In genomic region chr3:14847613-14848541, GRCh38 we compare ENCODE assay signal across 9 cellular contexts. TPM values are rescaled to one million over a fixed set of nuclear protein-coding genes. Genes with fewer than 3 reads are reported as not detected.
A peak's percentile ranks its signal among the peaks of the same experiment; 100 is the strongest.
DNase-seq lines count a peak whose midpoint lies in the region; ATAC-seq and TF ChIP-seq lines count a peak whose summit lies in the region.
"Had no signal": no experiment of that assay in that cellular context is flagged by ENCODE, and none has a peak within 500 bp of the region (broad histone marks: within the 10 kb centered on the region; RNA-seq: fewer than 3 reads in every experiment).

No MANE protein-coding gene starts in this region.

- intact Hi-C loops in tibial artery (cut with DNase I; ENCODE audit: low total_unique reads), result no loop called here

- H3K36me3 ChIP-seq in iPS-18a (ENCODE audit: control insufficient read depth, low read depth, low read length) (no peaks in the 10 kb centered on the region), tibial artery (no peaks in the 10 kb centered on the region)

- no peaks in the 10 kb centered on the region for H3K27me3 Mint-ChIP-seq in WTC11 (ENCODE audit: low read depth)

- TF ChIP-seq CTCF in WTC11 (IDR thresholded peaks at IDR 0.05), result no peak
- no peak for TF ChIP-seq CTCF in tibial artery (IDR thresholded peaks at IDR 0.05)

- no peak overlapping the region for H3K9ac ChIP-seq in iPS-18a (ENCODE audit: low read length)

- peak overlapping the region; percentile 85 for H3K27ac Mint-ChIP-seq in WTC11

- peak overlapping the region; percentile 28 for H3K4me3 Mint-ChIP-seq in WTC11

- peak; percentile 12 for DNase-seq in activated CD4-positive, alpha-beta T cell treated with anti-CD3 and anti-CD28 coated beads for 48 hours
- DNase-seq in activated CD4-positive, alpha-beta T cell treated with anti-CD3 and anti-CD28 coated beads for 4 hours, result no peak
- peak; percentile 71 for DNase-seq in WTC11 (ENCODE audit: low spot score)
- peak; percentile 60 to 76 for DNase-seq in tibial artery
- DNase-seq in DMS79 (lab: John Stamatoyannopoulos, UW), result no peak

- H3K9me3 Mint-ChIP-seq in WTC11, result peaks cover 4% of the 10 kb centered on the region

- H3K4me1 Mint-ChIP-seq in WTC11, result peaks cover 62% of the 10 kb centered on the region

- peak overlapping the region; percentile 5 for H3K27ac ChIP-seq in iPS-18a (ENCODE audit: low read length)
- no peak overlapping the region for H3K27ac ChIP-seq in tibial artery

- POLR2A ChIA-PET in WTC11 (lab: Charles Lee), result interaction anchor here (0.9 kb wide), 1 partner anchor 52 kb away, joined by 3 read pairs; no protein-coding TSS in a partner anchor

- H3K4me3 ChIP-seq in iPS-18a (ENCODE audit: low read length) (peak overlapping the region; percentile 14), tibial artery (no peak overlapping the region)

- ATAC-seq in WTC11 (peak; percentile 92), GM21528 (IDR thresholded peaks at IDR 0.05; ENCODE audit: low FRiP score, unreplicated experiment) (no peak), GM18519 (IDR thresholded peaks at IDR 0.05; ENCODE audit: low FRiP score, unreplicated experiment) (no peak)
- ATAC-seq: Panc1 had no signal

- no peaks in the 10 kb centered on the region for H3K36me3 Mint-ChIP-seq in WTC11

- H3K27me3 ChIP-seq in iPS-18a (ENCODE audit: control insufficient read depth, insufficient read depth, low read length) (no peaks in the 10 kb centered on the region), tibial artery (peaks cover 0 to 3% of the 10 kb centered on the region in 2 donors)

- H3K9me3 ChIP-seq in iPS-18a (ENCODE audit: control insufficient read depth, low read depth, low read length) (no peaks in the 10 kb centered on the region), tibial artery (no peaks in the 10 kb centered on the region)

- peaks cover 41% of the 10 kb centered on the region for H3K4me1 ChIP-seq in iPS-18a (ENCODE audit: control insufficient read depth, low read depth, low read length)
- H3K4me1 ChIP-seq in tibial artery, result peaks cover 0 to 7% (median 0%) of the 10 kb centered on the region in 4 donors

- CTCF ChIA-PET in WTC11 (lab: Charles Lee), result interaction anchor here (0.6 to 2.2 kb wide), 10 partner anchors 10 to 80 kb away, joined by 3 to 13 read pairs (median 4); no protein-coding TSS in a partner anchor

TF ChIP-seq in WTC11, 78 proteins besides CTCF, POLR2A, EP300 and RAD21 (continues in another document):
- TF ChIP-seq RELA (CRISPR knock-in tag; IDR thresholded peaks at IDR 0.05; ENCODE audit: borderline replicate concordance) (0 out of 2 replicates have a peak, but pooled peaks have one; percentile 13), SMAD4 (CRISPR knock-in tag; IDR thresholded peaks at IDR 0.05) (no peak), MXD4 (CRISPR knock-in tag; IDR thresholded peaks at IDR 0.05; ENCODE audit: borderline replicate concordance) (no peak), FOXP4 (CRISPR knock-in tag; IDR thresholded peaks at IDR 0.05) (peak; percentile 100), E2F1 (CRISPR knock-in tag; IDR thresholded peaks at IDR 0.05) (no peak), FOXP1 (CRISPR knock-in tag; IDR thresholded peaks at IDR 0.05; ENCODE audit: borderline replicate concordance) (peak; percentile 99), FOXK1 (CRISPR knock-in tag; IDR thresholded peaks at IDR 0.05) (peak; percentile 99), JUN (CRISPR knock-in tag; IDR thresholded peaks at IDR 0.05) (no peak), ZNF281 (CRISPR knock-in tag; IDR thresholded peaks at IDR 0.05) (peak; percentile 96), NFE2L1 (CRISPR knock-in tag; IDR thresholded peaks at IDR 0.05) (0 out of 2 replicates have a peak, but pooled peaks have one; percentile 48), MYBL2 (CRISPR knock-in tag; IDR thresholded peaks at IDR 0.05) (no peak), ZNF396 (CRISPR knock-in tag; IDR thresholded peaks at IDR 0.05; ENCODE audit: borderline replicate concordance) (no peak), FOXJ3 (CRISPR knock-in tag; IDR thresholded peaks at IDR 0.05; ENCODE audit: borderline replicate concordance) (no peak), ZBTB21 (CRISPR knock-in tag; IDR thresholded peaks at IDR 0.05; ENCODE audit: borderline replicate concordance) (no peak), MAX (CRISPR knock-in tag; IDR thresholded peaks at IDR 0.05) (peak; percentile 93), ATF2 (CRISPR knock-in tag; IDR thresholded peaks at IDR 0.05; ENCODE audit: borderline replicate concordance, low read depth) (no peak), ZMAT4 (CRISPR knock-in tag; IDR thresholded peaks at IDR 0.05) (no peak), TEAD1 (CRISPR knock-in tag; IDR thresholded peaks at IDR 0.05) (peak; percentile 79; the same call in 1 of the 2 replicates), IRF1 (CRISPR knock-in tag; IDR thresholded peaks at IDR 0.05) (peak; percentile 79; the same call in 1 of the 2 replicates), ETV6 (CRISPR knock-in tag; IDR thresholded peaks at IDR 0.05) (peak; percentile 95), EMX1 (CRISPR knock-in tag; IDR thresholded peaks at IDR 0.05) (no peak)

RNA-seq across cellular contexts. Expression of gene FGD5, which starts 29.1 kb away (rescaled TPM):
- total RNA-seq in WTC11 (2021), result 18.3 to 20.0 TPM (median 19.3 TPM) in 3 replicates

Comparison
In these comparisons a context has a peak if more than half of its experiments do, and no peak if none do; other contexts are left out.
1. DNase-seq: peak in activated CD4-positive, alpha-beta T cell treated with anti-CD3 and anti-CD28 coated beads for 48 hours (single experiment), WTC11 (single experiment) and tibial artery (2 of 2); none in activated CD4-positive, alpha-beta T cell treated with anti-CD3 and anti-CD28 coated beads for 4 hours (0 of 2) and DMS79 (single experiment).